ENCODE assay signal across 8 cellular contexts in genomic region chr13:48500652-48501197, GRCh38. TPM values are rescaled to one million over a fixed set of nuclear protein-coding genes. Genes with fewer than 3 reads are reported as not detected.
DNase-seq lines count a peak whose midpoint lies in the region; ATAC-seq and TF ChIP-seq lines count a peak whose summit lies in the region.

No MANE protein-coding gene starts in this region.

- peaks cover 7% of the 10 kb centered on the region; the same call in 1 of the 2 replicates for H3F3A ChIP-seq in Loucy (ENCODE audit: low read depth)

- peak overlapping the region in 1 of 2 donors; percentile 36 for H3K27ac ChIP-seq in right atrium auricular region
- H3K27ac ChIP-seq in brain microvascular endothelial cell: no peak overlapping the region
- H3K27ac ChIP-seq in esophagus muscularis mucosa (replicated peaks in 1 of 4): peak overlapping the region in 2 of 4 donors; percentile 24 to 46

- H3K9me3 Mint-ChIP-seq in naive B cell: no peaks in the 10 kb centered on the region

- H4K20me1 ChIP-seq in Loucy (ENCODE audit: insufficient read depth, low read length, poor library complexity, severe bottlenecking): no peaks in the 10 kb centered on the region

- H3K27me3 Mint-ChIP-seq in naive B cell: peaks cover 41 to 53% (median 42%) of the 10 kb centered on the region in 3 donors

- no peaks in the 10 kb centered on the region for H3K27me3 ChIP-seq in right atrium auricular region
- H3K27me3 ChIP-seq in Loucy (ENCODE audit: insufficient read depth, low read length, poor library complexity, severe bottlenecking): no peaks in the 10 kb centered on the region
- H3K27me3 ChIP-seq in brain microvascular endothelial cell (replicated peaks): no peaks in the 10 kb centered on the region
- no peaks in the 10 kb centered on the region for H3K27me3 ChIP-seq in esophagus muscularis mucosa

- no peak for TF ChIP-seq EP300 in esophagus muscularis mucosa (IDR thresholded peaks at IDR 0.05)

- H3K4me3 Mint-ChIP-seq in naive B cell: peak overlapping the region in 2 of 8 donors; percentile 6 to 33

- H3K36me3 ChIP-seq in right atrium auricular region (no peaks in the 10 kb centered on the region), Loucy (ENCODE audit: insufficient read depth, low read length) (no peaks in the 10 kb centered on the region), brain microvascular endothelial cell (replicated peaks) (no peaks in the 10 kb centered on the region), esophagus muscularis mucosa (peaks cover 0 to 48% (median 10%) of the 10 kb centered on the region in 4 donors)

- H3K36me3 Mint-ChIP-seq in naive B cell: no peaks in the 10 kb centered on the region

- peak overlapping the region; percentile 46 for H3K9ac ChIP-seq in Loucy (ENCODE audit: low read depth, low read length, poor library complexity, severe bottlenecking)

- H3K4me1 Mint-ChIP-seq in naive B cell: peaks cover 40 to 55% (median 53%) of the 10 kb centered on the region in 3 donors

- no peak for TF ChIP-seq POLR2A in esophagus muscularis mucosa (IDR thresholded peaks at IDR 0.05; ENCODE audit: low read depth)

- peak overlapping the region; percentile 48 for H3K4me2 ChIP-seq in Loucy (ENCODE audit: low read depth, low read length, poor library complexity, severe bottlenecking)

- ATAC-seq in Right ventricle myocardium inferior (peak; percentile 74), naive B cell (ENCODE audit: low read depth in 2 of 2) (peak; percentile 69 to 72), GM19452 (IDR thresholded peaks at IDR 0.05; ENCODE audit: unreplicated experiment) (no peak)

- intact Hi-C loops in Right ventricle myocardium inferior (cut with DNase I): no loop called here
- intact Hi-C loops in esophagus muscularis mucosa (cut with DNase I): no loop called here

- peaks cover 5% of the 10 kb centered on the region; the same call in 1 of the 2 replicates for H3K79me2 ChIP-seq in Loucy (ENCODE audit: insufficient read depth, low read length)

- DNase-seq in Right ventricle myocardium inferior (ENCODE audit: missing footprints) (no peak), right atrium auricular region (ENCODE audit: low spot score) (no peak), brain microvascular endothelial cell (peak; percentile 61), naive B cell (peak; percentile 47), esophagus muscularis mucosa (ENCODE audit: extremely low spot score) (no peak), NCI-H446 (lab: John Stamatoyannopoulos, UW) (no peak)

- H3K9me2 ChIP-seq in Loucy (replicated peaks; ENCODE audit: low read depth, low read length): no peaks in the 10 kb centered on the region

- H3K4me1 ChIP-seq in right atrium auricular region (peaks cover 0 to 13% of the 10 kb centered on the region in 2 donors), Loucy (ENCODE audit: insufficient read depth, low read length, poor library complexity, severe bottlenecking) (peaks cover 86% of the 10 kb centered on the region), esophagus muscularis mucosa (peaks cover 0 to 9% (median 7%) of the 10 kb centered on the region in 4 donors)

- TF ChIP-seq CTCF in right atrium auricular region (IDR thresholded peaks at IDR 0.05): no peak
- TF ChIP-seq CTCF in Loucy (conservative IDR thresholded peaks at IDR 0.05; ENCODE audit: low read length): no peak
- TF ChIP-seq CTCF in brain microvascular endothelial cell (IDR thresholded peaks at IDR 0.05; ENCODE audit: low read depth, low read length, missing control alignments): no peak
- no peak for TF ChIP-seq CTCF in esophagus muscularis mucosa (IDR thresholded peaks at IDR 0.05)

- in situ Hi-C loops in brain microvascular endothelial cell (cut with HindIII; ENCODE audit: low pct_ligation_motif_present, low sequenced_read_pairs): no loop called here

- no peak overlapping the region for H2AFZ ChIP-seq in Loucy (ENCODE audit: low read length)

- H3K27ac Mint-ChIP-seq in naive B cell: peak overlapping the region in 1 of 6 donors; percentile 39

- WGBS in esophagus muscularis mucosa: 69% methylated on average over 4 of the region's 4 CpGs

- H3K4me3 ChIP-seq in right atrium auricular region (no peak overlapping the region), Loucy (ENCODE audit: low read length, poor library complexity, severe bottlenecking) (peak overlapping the region; percentile 51), brain microvascular endothelial cell (ENCODE audit: low read depth, low read length) (no peak overlapping the region), esophagus muscularis mucosa (no peak overlapping the region)

- H3K9me3 ChIP-seq in right atrium auricular region (no peaks in the 10 kb centered on the region), Loucy (ENCODE audit: insufficient read depth, low read depth, low read length) (no peaks in the 10 kb centered on the region), esophagus muscularis mucosa (no peaks in the 10 kb centered on the region)

RNA-seq across cellular contexts. Expression of gene RCBTB2, which starts 32.2 kb away (rescaled TPM):
- total RNA-seq in Right ventricle myocardium inferior (16.4 TPM), right atrium auricular region (10 to 100 TPM in 1 of 2 donors, 1 to 10 TPM in 1; 5.2 to 13.4 TPM), esophagus muscularis mucosa (10 to 100 TPM; 10.1 to 14.5 (median 11.0) TPM)
- 1 to 10 TPM in 5 of 6 donors, not detected in 1; 2.0 to 4.2 (median 2.1) TPM for polyA plus RNA-seq in naive B cell (ENCODE audit: low read depth in 6 of 6)

Comparison
In these comparisons a context has a peak if more than half of its experiments do, and no peak if none do; other contexts are left out.
1. DNase-seq: peak in brain microvascular endothelial cell (single experiment) and naive B cell (single experiment); none in Right ventricle myocardium inferior (single experiment), right atrium auricular region (single experiment), esophagus muscularis mucosa (single experiment) and NCI-H446 (0 of 2).